Comparison of ENCODE assay signal across 5 cellular contexts in genomic region chr12:115606040-115606439, GRCh38.
"Had no signal": no experiment of that assay in that cellular context is flagged by ENCODE, and none has a peak within 500 bp of the region (broad histone marks: within the 10 kb centered on the region; RNA-seq: fewer than 3 reads in every experiment).

No MANE protein-coding gene starts in this region.

- H3K27ac Mint-ChIP-seq: GM23338, H9 had no signal

- H3K4me1 Mint-ChIP-seq: GM23338, H9 had no signal

- H3K4me3 ChIP-seq: GM23338, K562 had no signal

- DNase-seq: H9, HCEC 1CT, IMR-90 had no signal

- ATAC-seq: GM23338, K562 had no signal

- H3K4me2 ChIP-seq: GM23338 had no signal

- H3K9me3 Mint-ChIP-seq: GM23338, H9 had no signal

- H2AFZ ChIP-seq: GM23338 had no signal

- H3K4me3 Mint-ChIP-seq: GM23338, H9 had no signal
